30 cellular contexts compared by ENCODE assay signal in genomic region chr21:18803624-18804023, GRCh38.
"Had no signal": no experiment of that assay in that cellular context is flagged by ENCODE, and none has a peak within 500 bp of the region (broad histone marks: within the 10 kb centered on the region; RNA-seq: fewer than 3 reads in every experiment).

No MANE protein-coding gene starts in this region.

- H3K27ac ChIP-seq: brain microvascular endothelial cell, coronary artery, dorsolateral prefrontal cortex, VCaP had no signal

- H3K9me3 Mint-ChIP-seq: endodermal cell had no signal

- H3K4me3 ChIP-seq: coronary artery, dorsolateral prefrontal cortex had no signal

- H3K4me1 Mint-ChIP-seq: activated CD4-positive, alpha-beta memory T cell treated with anti-CD3 and anti-CD28 coated beads, Interleukin-2, amount 10 ng/mL, durations not matched to agents 7 days and 5 days; activated CD4-positive, alpha-beta T cell treated with anti-CD3 and anti-CD28 coated beads, Interleukin-2, amount 10 ng/mL, durations not matched to agents 7 days and 5 days; central memory CD8-positive, alpha-beta T cell; endodermal cell; WTC11 had no signal

- ATAC-seq: activated T-cell treated with anti-CD3 and anti-CD28 coated beads, Interleukin-2, amount 50 U/mL, for 72 hours; esophagus mucosa; WTC11 had no signal

- H3K27ac Mint-ChIP-seq: activated CD4-positive, alpha-beta memory T cell treated with anti-CD3 and anti-CD28 coated beads, Interleukin-2, amount 10 ng/mL, durations not matched to agents 7 days and 5 days; activated CD4-positive, alpha-beta T cell treated with anti-CD3 and anti-CD28 coated beads, Interleukin-2, amount 10 ng/mL, durations not matched to agents 7 days and 5 days; activated naive CD8-positive, alpha-beta T cell; activated T-cell treated with anti-CD3 and anti-CD28 coated beads, Interleukin-2, amount 50 U/mL, for 24 hours; activated T-cell treated with anti-CD3 and anti-CD28 coated beads, Interleukin-2, amount 50 U/mL, for 72 hours; dendritic cell treated with granulocyte-macrophage colony-stimulating factor and Interleukin-4, amounts not matched to agents 40 ng/mL and 50 ng/mL, for 4 days; endodermal cell; T-helper 2 cell treated with Interferon-gamma antibody and Interleukin-4, amounts not matched to agents 5 μg/mL and 100 μg/mL, for 36 hours; WTC11 had no signal

- H3K36me3 ChIP-seq: brain microvascular endothelial cell had no signal

- H3K27me3 Mint-ChIP-seq: activated CD4-positive, alpha-beta memory T cell treated with anti-CD3 and anti-CD28 coated beads, Interleukin-2, amount 10 ng/mL, durations not matched to agents 7 days and 5 days; activated CD4-positive, alpha-beta T cell treated with anti-CD3 and anti-CD28 coated beads, Interleukin-2, amount 10 ng/mL, durations not matched to agents 7 days and 5 days; activated naive CD8-positive, alpha-beta T cell; activated T-cell treated with anti-CD3 and anti-CD28 coated beads, Interleukin-2, amount 50 U/mL, for 24 hours; central memory CD8-positive, alpha-beta T cell; dendritic cell treated with granulocyte-macrophage colony-stimulating factor and Interleukin-4, amounts not matched to agents 40 ng/mL and 50 ng/mL, for 4 days had no signal

- DNase-seq: activated CD4-positive, alpha-beta memory T cell treated with anti-CD3 and anti-CD28 coated beads, Interleukin-2, amount 10 ng/mL, durations not matched to agents 7 days and 5 days; activated CD4-positive, alpha-beta T cell treated with anti-CD3 and anti-CD28 coated beads for 1 hour; activated CD4-positive, alpha-beta T cell treated with anti-CD3 and anti-CD28 coated beads for 4 hours; activated CD4-positive, alpha-beta T cell treated with anti-CD3 and anti-CD28 coated beads, Interleukin-2, amount 10 ng/mL, durations not matched to agents 7 days and 5 days; activated CD4-positive, alpha-beta T cell treated with anti-CD3 and anti-CD28 coated beads, Interleukin-2, amount 50 U/mL, for 4 hours; activated CD8-positive, alpha-beta memory T cell treated with anti-CD3 and anti-CD28 coated beads, Interleukin-2, amount 50 U/mL, for 48 hours; activated gamma-delta T cell; activated naive CD4-positive, alpha-beta T cell; activated naive CD4-positive, alpha-beta T cell treated with anti-CD3 and anti-CD28 coated beads, Interleukin-2, amount 50 U/mL, for 16 hours; activated T-cell treated with anti-CD3 and anti-CD28 coated beads for 4 hours; activated T-cell treated with anti-CD3 and anti-CD28 coated beads, Interleukin-2, amount 50 U/mL, for 24 hours; activated T-cell treated with anti-CD3 and anti-CD28 coated beads, Interleukin-2, amount 50 U/mL, for 72 hours; amniotic stem cell; anterior cingulate cortex; brain microvascular endothelial cell; dorsolateral prefrontal cortex; effector memory CD4-positive, alpha-beta T cell; endodermal cell; foreskin fibroblast; head of caudate nucleus; hippocampal formation; T1000 had no signal

- H3K4me3 Mint-ChIP-seq: activated CD4-positive, alpha-beta memory T cell treated with anti-CD3 and anti-CD28 coated beads, Interleukin-2, amount 10 ng/mL, durations not matched to agents 7 days and 5 days; activated CD4-positive, alpha-beta T cell treated with anti-CD3 and anti-CD28 coated beads, Interleukin-2, amount 10 ng/mL, durations not matched to agents 7 days and 5 days; activated naive CD8-positive, alpha-beta T cell; activated T-cell treated with anti-CD3 and anti-CD28 coated beads, Interleukin-2, amount 50 U/mL, for 24 hours; activated T-cell treated with anti-CD3 and anti-CD28 coated beads, Interleukin-2, amount 50 U/mL, for 72 hours; central memory CD8-positive, alpha-beta T cell; dendritic cell treated with granulocyte-macrophage colony-stimulating factor and Interleukin-4, amounts not matched to agents 40 ng/mL and 50 ng/mL, for 4 days; endodermal cell; T-helper 2 cell treated with Interferon-gamma antibody and Interleukin-4, amounts not matched to agents 5 μg/mL and 100 μg/mL, for 36 hours; WTC11 had no signal

- H3K36me3 Mint-ChIP-seq: activated naive CD8-positive, alpha-beta T cell; WTC11 had no signal

- H3K27me3 ChIP-seq: brain microvascular endothelial cell, dorsolateral prefrontal cortex had no signal
